Comparison of ENCODE assay signal across 13 cellular contexts in the genomic region with DNA sequence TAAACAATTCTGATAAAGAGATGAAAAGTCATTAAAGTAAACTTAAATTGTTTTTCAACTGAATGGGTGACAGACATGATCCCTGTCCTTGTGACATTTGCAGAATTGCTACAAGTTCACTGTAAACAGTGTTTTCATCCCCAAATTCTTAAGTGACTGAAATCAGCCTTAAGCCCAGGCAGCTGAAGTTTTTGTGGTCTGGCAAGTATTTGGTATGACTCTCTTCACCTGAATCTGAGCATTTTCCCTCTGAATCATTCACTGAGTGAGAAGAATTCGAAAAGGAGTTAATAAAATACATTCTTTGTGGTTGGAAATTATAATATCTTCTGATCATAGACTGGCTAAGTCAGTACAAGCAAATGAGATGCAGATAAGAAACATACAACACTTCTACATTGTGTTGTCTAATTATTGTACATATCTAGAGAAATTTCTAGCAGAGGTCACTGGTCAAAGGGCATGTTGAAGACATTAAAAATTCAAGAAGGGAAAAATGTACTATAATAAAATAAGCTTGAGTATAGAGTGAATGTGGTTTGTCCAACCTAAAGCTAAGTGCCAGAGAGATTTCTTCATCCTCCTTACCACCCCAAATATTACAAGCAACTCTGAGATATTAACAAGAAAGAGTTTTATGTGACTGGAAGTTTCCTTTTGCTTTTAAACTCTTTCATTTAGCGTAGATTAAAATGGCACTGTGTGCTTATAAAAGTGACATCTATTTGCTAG.
DNase-seq lines count a peak whose midpoint lies in the region; ATAC-seq, FAIRE-seq and TF ChIP-seq lines count a peak whose summit lies in the region.
"Had no signal": no experiment of that assay in that cellular context is flagged by ENCODE, and none has a peak within 500 bp of the region (broad histone marks: within the 10 kb centered on the region; RNA-seq: fewer than 3 reads in every experiment).

No MANE protein-coding gene starts in this region.

- H3K36me3 ChIP-seq in keratinocyte (ENCODE audit: control insufficient read depth in 2 of 2, extremely low read depth in 1 of 2, insufficient read depth in 2 of 2, low read length in 2 of 2), result no peaks in the 10 kb centered on the region
- H3K36me3 ChIP-seq in MM.1S (replicated peaks; ENCODE audit: insufficient read depth, low read length), result no peaks in the 10 kb centered on the region

- ATAC-seq in activated T-cell treated with anti-CD3 and anti-CD28 coated beads, Interleukin-2, amount 50 U/mL, for 4 hours, result no peak
- no peak for ATAC-seq in naive thymus-derived CD8-positive, alpha-beta T cell
- ATAC-seq: stimulated activated naive CD8-positive, alpha-beta T cell treated with anti-CD3 and anti-CD28 coated beads, Interleukin-15, amount 100 ng/mL, for 72 hours had no signal

- peak overlapping the region; percentile 57 for H3K4me2 ChIP-seq in keratinocyte (ENCODE audit: control insufficient read depth, extremely low read depth, insufficient read depth, low read depth, low read length)
- H3K4me2 ChIP-seq in MM.1S (ENCODE audit: low read depth, low read length), result no peak overlapping the region

- no peaks in the 10 kb centered on the region for H4K20me1 ChIP-seq in keratinocyte (ENCODE audit: control insufficient read depth, extremely low read depth, insufficient read depth, low read length)
- no peaks in the 10 kb centered on the region for H4K20me1 ChIP-seq in MM.1S (ENCODE audit: insufficient read depth, low read length)

- H3K27me3 ChIP-seq in keratinocyte (ENCODE audit: control insufficient read depth, extremely low read depth, insufficient read depth, low read length) (no peaks in the 10 kb centered on the region), MM.1S (replicated peaks; ENCODE audit: insufficient read depth, low read length) (no peaks in the 10 kb centered on the region)

- no peak overlapping the region for H3K27ac Mint-ChIP-seq in naive thymus-derived CD8-positive, alpha-beta T cell
- H3K27ac Mint-ChIP-seq: stimulated activated naive CD8-positive, alpha-beta T cell treated with anti-CD3 and anti-CD28 coated beads, Interleukin-15, amount 100 ng/mL, for 72 hours had no signal

- dilution Hi-C loops in keratinocyte (cut with MboI; ENCODE audit: extremely low pct_ligation_motif_present, low sequenced_read_pairs), result no loop called here

- DNase-seq in ACHN, result peak; percentile 89
- DNase-seq in HS-5 (ENCODE audit: low read depth), result peak; percentile 80
- peak; percentile 93 for DNase-seq in astrocyte of the hippocampus (ENCODE audit: low read depth, low spot score)
- no peak for DNase-seq in keratinocyte (ENCODE audit: low read depth, low spot score)
- no peak for DNase-seq in activated T-cell treated with anti-CD3 and anti-CD28 coated beads, Interleukin-2, amount 50 U/mL, for 4 hours
- DNase-seq in NK-92 (lab: John Stamatoyannopoulos, UW; ENCODE audit: unreplicated experiment), result no peak
- no peak for DNase-seq in MM.1S
- DNase-seq in naive thymus-derived CD8-positive, alpha-beta T cell, result no peak
- DNase-seq: GF-D8; NCI-H2081 treated with DMSO at 0.1 percent for 48 hours; stimulated activated CD4-positive, alpha-beta T cell treated with anti-CD3 and anti-CD28 coated beads, Interleukin-2, amount 100 ng/mL, for 24 hours; stimulated activated naive CD8-positive, alpha-beta T cell treated with anti-CD3 and anti-CD28 coated beads, Interleukin-15, amount 100 ng/mL, for 72 hours; T-helper 9 cell had no signal

- H3K36me3 Mint-ChIP-seq in activated T-cell treated with anti-CD3 and anti-CD28 coated beads, Interleukin-2, amount 50 U/mL, for 4 hours (ENCODE audit: insufficient read depth), result no peaks in the 10 kb centered on the region
- H3K36me3 Mint-ChIP-seq in naive thymus-derived CD8-positive, alpha-beta T cell, result no peaks in the 10 kb centered on the region

- H3K9ac ChIP-seq in keratinocyte (ENCODE audit: control insufficient read depth, extremely low read depth, insufficient read depth, low read length), result no peak overlapping the region
- no peak overlapping the region for H3K9ac ChIP-seq in MM.1S (ENCODE audit: low read length)

- FAIRE-seq in keratinocyte (lab: Jason Lieb, UNC), result peak; percentile 84

- no peaks in the 10 kb centered on the region for H3K9me3 ChIP-seq in keratinocyte (ENCODE audit: control insufficient read depth, low read depth, low read length)
- H3K9me3 ChIP-seq in MM.1S (replicated peaks; ENCODE audit: insufficient read depth, low read length), result no peaks in the 10 kb centered on the region

- in situ Hi-C loops in ACHN (cut with HindIII; ENCODE audit: low pct_ligation_motif_present, low pct_unique_long_range_greater_than_20kb, low sequenced_read_pairs), result no loop called here

- TF ChIP-seq CTCF in keratinocyte (optimal IDR thresholded peaks at IDR 0.05 in 1 of 3, IDR thresholded peaks at IDR 0.05 in 1 of 3, conservative IDR thresholded peaks at IDR 0.05 in 1 of 3; ENCODE audit: extremely low read depth in 1 of 3, insufficient read depth in 2 of 3, low read length in 3 of 3) (no peak), MM.1S (IDR thresholded peaks at IDR 0.05; ENCODE audit: low read length) (no peak)

- H2AFZ ChIP-seq in keratinocyte (ENCODE audit: control insufficient read depth, low read length) (no peak overlapping the region), MM.1S (ENCODE audit: low read length) (no peak overlapping the region)

- no peaks in the 10 kb centered on the region for H3F3A ChIP-seq in MM.1S (ENCODE audit: insufficient read depth, low read length)

- H3K4me1 ChIP-seq in keratinocyte (ENCODE audit: control insufficient read depth, extremely low read depth, insufficient read depth, low read length) (peaks cover 42% of the 10 kb centered on the region), MM.1S (ENCODE audit: low read length) (no peaks in the 10 kb centered on the region)

- H3K4me3 Mint-ChIP-seq in activated T-cell treated with anti-CD3 and anti-CD28 coated beads, Interleukin-2, amount 50 U/mL, for 4 hours, result no peak overlapping the region
- H3K4me3 Mint-ChIP-seq in naive thymus-derived CD8-positive, alpha-beta T cell, result no peak overlapping the region
- H3K4me3 Mint-ChIP-seq: stimulated activated naive CD8-positive, alpha-beta T cell treated with anti-CD3 and anti-CD28 coated beads, Interleukin-15, amount 100 ng/mL, for 72 hours had no signal

- POLR2A ChIA-PET in naive thymus-derived CD8-positive, alpha-beta T cell (lab: Charles Lee), result no interaction called here

- H3K27ac ChIP-seq in keratinocyte (ENCODE audit: control insufficient read depth, insufficient read depth, low read length) (peak overlapping the region; percentile 52), MM.1S (ENCODE audit: low read length) (no peak overlapping the region)

- no peak overlapping the region for H3K4me3 ChIP-seq in keratinocyte (ENCODE audit: control insufficient read depth in 2 of 3, extremely low read depth in 1 of 3, insufficient read depth in 2 of 3, low read depth in 1 of 3, low read length in 3 of 3)
- no peak overlapping the region for H3K4me3 ChIP-seq in MM.1S (ENCODE audit: low read length)

- no peaks in the 10 kb centered on the region for H3K9me1 ChIP-seq in keratinocyte (ENCODE audit: control insufficient read depth, extremely low read depth, insufficient read depth, low read length)

- H3K9me2 ChIP-seq in MM.1S (replicated peaks; ENCODE audit: insufficient read depth, low read length), result no peaks in the 10 kb centered on the region

- H3K27me3 Mint-ChIP-seq in activated T-cell treated with anti-CD3 and anti-CD28 coated beads, Interleukin-2, amount 50 U/mL, for 4 hours (ENCODE audit: low read depth), result no peaks in the 10 kb centered on the region
- peaks cover 0 to 5% (median 0%) of the 10 kb centered on the region in 5 donors for H3K27me3 Mint-ChIP-seq in naive thymus-derived CD8-positive, alpha-beta T cell
- H3K27me3 Mint-ChIP-seq: stimulated activated naive CD8-positive, alpha-beta T cell treated with anti-CD3 and anti-CD28 coated beads, Interleukin-15, amount 100 ng/mL, for 72 hours had no signal

- H3K4me1 Mint-ChIP-seq in activated T-cell treated with anti-CD3 and anti-CD28 coated beads, Interleukin-2, amount 50 U/mL, for 4 hours (ENCODE audit: low read depth), result no peaks in the 10 kb centered on the region
- no peaks in the 10 kb centered on the region for H3K4me1 Mint-ChIP-seq in naive thymus-derived CD8-positive, alpha-beta T cell
- H3K4me1 Mint-ChIP-seq: stimulated activated naive CD8-positive, alpha-beta T cell treated with anti-CD3 and anti-CD28 coated beads, Interleukin-15, amount 100 ng/mL, for 72 hours had no signal

- H3K79me2 ChIP-seq in keratinocyte (ENCODE audit: control insufficient read depth, insufficient read depth, low read length), result no peaks in the 10 kb centered on the region
- H3K79me2 ChIP-seq in MM.1S (ENCODE audit: low read length), result no peaks in the 10 kb centered on the region

- H3K9me3 Mint-ChIP-seq in activated T-cell treated with anti-CD3 and anti-CD28 coated beads, Interleukin-2, amount 50 U/mL, for 4 hours, result peaks cover 5% of the 10 kb centered on the region
- peaks cover 0 to 4% (median 0%) of the 10 kb centered on the region in 9 donors for H3K9me3 Mint-ChIP-seq in naive thymus-derived CD8-positive, alpha-beta T cell

Comparison
In these comparisons a context has a peak if more than half of its experiments do, and no peak if none do; other contexts are left out.
1. DNase-seq: peak in ACHN (single experiment), HS-5 (single experiment) and astrocyte of the hippocampus (single experiment); none in keratinocyte (single experiment), activated T-cell treated with anti-CD3 and anti-CD28 coated beads, Interleukin-2, amount 50 U/mL, for 4 hours (single experiment), NK-92 (single experiment), MM.1S (single experiment) and naive thymus-derived CD8-positive, alpha-beta T cell (0 of 10).